Comparison of ENCODE assay signal across 16 cellular contexts in the genomic region with DNA sequence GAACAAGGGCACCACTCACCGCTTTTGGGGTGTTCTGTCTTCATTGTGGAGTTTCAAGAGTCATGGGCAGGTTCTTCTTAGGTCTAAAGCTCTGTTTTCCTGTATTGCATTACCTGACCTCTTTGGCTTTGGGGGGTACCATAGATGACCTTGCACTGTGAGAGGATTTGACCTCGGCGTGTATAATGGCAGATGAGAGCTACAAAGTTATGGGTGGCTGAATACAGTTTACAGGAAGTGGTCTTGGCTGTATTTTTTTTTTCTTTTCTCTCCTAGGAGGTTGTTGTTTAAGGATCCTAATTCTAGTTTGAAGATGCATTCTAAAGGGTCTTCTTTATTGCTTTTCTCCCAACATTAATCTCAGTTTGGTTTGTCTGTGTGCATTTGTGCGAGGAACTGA. TPM values are rescaled to one million over a fixed set of nuclear protein-coding genes. Genes with fewer than 3 reads are reported as not detected.
A peak's percentile ranks its signal among the peaks of the same experiment; 100 is the strongest.
DNase-seq lines count a peak whose midpoint lies in the region; ATAC-seq, FAIRE-seq and TF ChIP-seq lines count a peak whose summit lies in the region.
"Had no signal": no experiment of that assay in that cellular context is flagged by ENCODE, and none has a peak within 500 bp of the region (broad histone marks: within the 10 kb centered on the region; RNA-seq: fewer than 3 reads in every experiment).

No MANE protein-coding gene starts in this region.

- no peaks in the 10 kb centered on the region for H3K79me2 ChIP-seq in mammary epithelial cell (ENCODE audit: insufficient read depth, low read length)

- peak overlapping the region; percentile 79 for H3K27ac Mint-ChIP-seq in activated CD4-positive, alpha-beta T cell treated with anti-CD3 and anti-CD28 coated beads for 36 hours
- peak overlapping the region; percentile 50 for H3K27ac Mint-ChIP-seq in activated CD8-positive, alpha-beta T cell treated with anti-CD3 and anti-CD28 coated beads, Interleukin-2, amount 10 ng/mL, durations not matched to agents 7 days and 5 days
- peak overlapping the region; percentile 75 for H3K27ac Mint-ChIP-seq in memory B cell

- H3K4me3 Mint-ChIP-seq in activated CD4-positive, alpha-beta T cell treated with anti-CD3 and anti-CD28 coated beads for 36 hours: no peak overlapping the region
- no peak overlapping the region for H3K4me3 Mint-ChIP-seq in activated CD8-positive, alpha-beta T cell treated with anti-CD3 and anti-CD28 coated beads, Interleukin-2, amount 10 ng/mL, durations not matched to agents 7 days and 5 days
- H3K4me3 Mint-ChIP-seq in memory B cell: no peak overlapping the region

- TF ChIP-seq EP300 in esophagus muscularis mucosa (IDR thresholded peaks at IDR 0.05): no peak

- no peak for TF ChIP-seq POLR2A in esophagus muscularis mucosa (IDR thresholded peaks at IDR 0.05; ENCODE audit: low read depth)

- intact Hi-C loops in activated CD4-positive, alpha-beta T cell treated with anti-CD3 and anti-CD28 coated beads for 36 hours (cut with DNase I, micrococcal nuclease): loop anchor here in 1 of 2 experiments (1.0 to 2.0 kb wide), 3 partner anchors 56 to 177 kb away; no protein-coding TSS in a partner anchor
- intact Hi-C loops in esophagus muscularis mucosa (cut with DNase I) (no loop called here), mammary epithelial cell (cut with micrococcal nuclease) (loop anchor here (5.0 kb wide), 1 partner anchor 54 kb away; no protein-coding TSS in a partner anchor)

- H3K4me3 ChIP-seq in esophagus muscularis mucosa (no peak overlapping the region), mammary epithelial cell (replicated peaks in 1 of 3; ENCODE audit: insufficient read depth in 1 of 3, low read depth in 2 of 3, low read length in 3 of 3) (no peak overlapping the region)
- H3K4me3 ChIP-seq: breast epithelium, uterus had no signal

- dilution Hi-C loops in mammary epithelial cell (cut with HindIII; ENCODE audit: low sequenced_read_pairs): loop anchor here (5.0 kb wide), 1 partner anchor 66 kb away; no protein-coding TSS in a partner anchor

- POLR2A ChIA-PET in activated CD4-positive, alpha-beta T cell treated with anti-CD3 and anti-CD28 coated beads for 36 hours (lab: Charles Lee): interaction anchor here (1.0 kb wide), 1 partner anchor 87 kb away, joined by 4 read pairs; a partner anchor contains a TSS
- POLR2A ChIA-PET in activated CD8-positive, alpha-beta T cell treated with anti-CD3 and anti-CD28 coated beads, Interleukin-2, amount 10 ng/mL, durations not matched to agents 7 days and 5 days (lab: Charles Lee): no interaction called here

- H3K27me3 ChIP-seq in esophagus muscularis mucosa (no peaks in the 10 kb centered on the region), mammary epithelial cell (ENCODE audit: insufficient read depth, low read length) (no peaks in the 10 kb centered on the region)
- H3K27me3 ChIP-seq: breast epithelium, uterus had no signal

- H3K4me1 ChIP-seq in esophagus muscularis mucosa (no peaks in the 10 kb centered on the region), mammary epithelial cell (ENCODE audit: insufficient read depth, low read length) (no peaks in the 10 kb centered on the region)
- H3K4me1 ChIP-seq: breast epithelium, uterus had no signal

- 83% methylated on average over 4 of the region's 4 CpGs for WGBS in esophagus muscularis mucosa
- WGBS in mammary epithelial cell (ENCODE audit: low coverage, missing lambda C conversion rate): 82% methylated on average over 4 of the region's 4 CpGs

- H3K27me3 Mint-ChIP-seq in activated CD4-positive, alpha-beta T cell treated with anti-CD3 and anti-CD28 coated beads for 36 hours: peaks cover 3% of the 10 kb centered on the region
- H3K27me3 Mint-ChIP-seq in activated CD8-positive, alpha-beta T cell treated with anti-CD3 and anti-CD28 coated beads, Interleukin-2, amount 10 ng/mL, durations not matched to agents 7 days and 5 days (ENCODE audit: low read depth): peaks cover 4% of the 10 kb centered on the region
- H3K27me3 Mint-ChIP-seq in memory B cell: no peaks in the 10 kb centered on the region

- peak; percentile 67 for FAIRE-seq in GM18507 (lab: Jason Lieb, UNC)

- in situ Hi-C loops in mammary epithelial cell (cut with MboI; ENCODE audit: low sequenced_read_pairs in 2 of 2): no loop called here

- CTCF ChIA-PET in activated CD4-positive, alpha-beta T cell treated with anti-CD3 and anti-CD28 coated beads for 36 hours (lab: Charles Lee): interaction anchor here (0.6 to 0.8 kb wide), 2 partner anchors 84 to 138 kb away, joined by 4 read pairs; no protein-coding TSS in a partner anchor
- CTCF ChIA-PET in activated CD8-positive, alpha-beta T cell treated with anti-CD3 and anti-CD28 coated beads, Interleukin-2, amount 10 ng/mL, durations not matched to agents 7 days and 5 days (lab: Charles Lee): interaction anchor here (0.7 to 2.3 kb wide), 4 partner anchors 12 to 90 kb away, joined by 3 to 7 read pairs (median 4); a partner anchor contains a TSS
- CTCF ChIA-PET in mammary epithelial cell (lab: Charles Lee; ENCODE audit: low non-redundant PET): no interaction called here

- no peak overlapping the region for H3K4me2 ChIP-seq in mammary epithelial cell (ENCODE audit: insufficient read depth, low read depth, low read length)
- H3K4me2 ChIP-seq: SK-N-SH had no signal

- ATAC-seq in activated CD4-positive, alpha-beta T cell treated with anti-CD3 and anti-CD28 coated beads for 36 hours: no peak
- ATAC-seq in activated CD8-positive, alpha-beta T cell treated with anti-CD3 and anti-CD28 coated beads, Interleukin-2, amount 10 ng/mL, durations not matched to agents 7 days and 5 days: peak; percentile 15
- peak; percentile 36 for ATAC-seq in memory B cell (ENCODE audit: low read depth)

- H3K9me3 ChIP-seq in esophagus muscularis mucosa (no peaks in the 10 kb centered on the region), mammary epithelial cell (replicated peaks; ENCODE audit: insufficient read depth, low read length) (no peaks in the 10 kb centered on the region)
- H3K9me3 ChIP-seq: breast epithelium, SK-N-SH, uterus had no signal

- no peak overlapping the region for H3K27ac ChIP-seq in esophagus muscularis mucosa (replicated peaks in 1 of 4)
- H3K27ac ChIP-seq in mammary epithelial cell (ENCODE audit: insufficient read depth, low read depth, low read length): no peak overlapping the region
- H3K27ac ChIP-seq: 22Rv1, breast epithelium, uterus had no signal

- no peak for TF ChIP-seq CTCF in esophagus muscularis mucosa (IDR thresholded peaks at IDR 0.05)
- no peak for TF ChIP-seq CTCF in mammary epithelial cell (conservative IDR thresholded peaks at IDR 0.05 in 1 of 2, IDR thresholded peaks at IDR 0.05 in 1 of 2; ENCODE audit: extremely low read depth in 1 of 2, insufficient read depth in 1 of 2, low read depth in 1 of 2, low read length in 2 of 2)

- H3K36me3 Mint-ChIP-seq in activated CD4-positive, alpha-beta T cell treated with anti-CD3 and anti-CD28 coated beads for 36 hours (ENCODE audit: low read depth): peaks cover 3% of the 10 kb centered on the region
- H3K36me3 Mint-ChIP-seq in activated CD8-positive, alpha-beta T cell treated with anti-CD3 and anti-CD28 coated beads, Interleukin-2, amount 10 ng/mL, durations not matched to agents 7 days and 5 days (ENCODE audit: low read depth): peaks cover 9% of the 10 kb centered on the region
- H3K36me3 Mint-ChIP-seq in memory B cell: peaks cover under 1% of the 10 kb centered on the region

- DNase-seq in activated CD4-positive, alpha-beta T cell treated with anti-CD3 and anti-CD28 coated beads for 36 hours: no peak
- DNase-seq in activated CD4-positive, alpha-beta T cell treated with anti-CD3 and anti-CD28 coated beads for 4 hours: no peak
- no peak for DNase-seq in GM18507 (ENCODE audit: extremely low spot score, insufficient read length, low read depth)
- DNase-seq in activated CD8-positive, alpha-beta T cell treated with anti-CD3 and anti-CD28 coated beads, Interleukin-2, amount 10 ng/mL, durations not matched to agents 7 days and 5 days: peak; percentile 19
- DNase-seq in memory B cell (ENCODE audit: low spot score in 2 of 2): no peak
- no peak for DNase-seq in esophagus muscularis mucosa (ENCODE audit: extremely low spot score)
- no peak for DNase-seq in NCI-H1417 (lab: John Stamatoyannopoulos, UW)
- DNase-seq in mammary epithelial cell: no peak
- DNase-seq: NCI-H1417 treated with DMSO at 0.1 percent for 48 hours, NCI-H2107, nucleus accumbens, SK-N-SH, uterus had no signal

- BruUV-seq in mammary epithelial cell (replicated peaks; lab: Mats Ljungman, UMichigan): no TSS peak

- H3K4me1 Mint-ChIP-seq in activated CD4-positive, alpha-beta T cell treated with anti-CD3 and anti-CD28 coated beads for 36 hours: peaks cover 24% of the 10 kb centered on the region
- peaks cover 22% of the 10 kb centered on the region for H3K4me1 Mint-ChIP-seq in activated CD8-positive, alpha-beta T cell treated with anti-CD3 and anti-CD28 coated beads, Interleukin-2, amount 10 ng/mL, durations not matched to agents 7 days and 5 days (ENCODE audit: low read depth)
- peaks cover 16% of the 10 kb centered on the region for H3K4me1 Mint-ChIP-seq in memory B cell

- H3K36me3 ChIP-seq in esophagus muscularis mucosa (no peaks in the 10 kb centered on the region), mammary epithelial cell (ENCODE audit: insufficient read depth, low read length) (no peaks in the 10 kb centered on the region)
- H3K36me3 ChIP-seq: breast epithelium, uterus had no signal

- no peak overlapping the region for H3K9ac ChIP-seq in mammary epithelial cell (ENCODE audit: insufficient read depth, low read length)
- H3K9ac ChIP-seq: SK-N-SH had no signal

- H4K20me1 ChIP-seq in mammary epithelial cell (ENCODE audit: insufficient read depth, low read length): no peaks in the 10 kb centered on the region

- H3K9me3 Mint-ChIP-seq in activated CD4-positive, alpha-beta T cell treated with anti-CD3 and anti-CD28 coated beads for 36 hours (ENCODE audit: low read depth): peaks cover 23% of the 10 kb centered on the region
- H3K9me3 Mint-ChIP-seq in activated CD8-positive, alpha-beta T cell treated with anti-CD3 and anti-CD28 coated beads, Interleukin-2, amount 10 ng/mL, durations not matched to agents 7 days and 5 days (ENCODE audit: insufficient read depth): peaks cover 21% of the 10 kb centered on the region
- peaks cover 3% of the 10 kb centered on the region for H3K9me3 Mint-ChIP-seq in memory B cell

- H2AFZ ChIP-seq in mammary epithelial cell (ENCODE audit: low read depth, low read length): no peak overlapping the region

RNA-seq across cellular contexts. Expression of a gene that starts 11.5 kb away (rescaled TPM):
- 1 to 10 TPM in 1 of 2 experiments, under 1 TPM in 1; 0.94 to 1.0 TPM for total RNA-seq in activated CD4-positive, alpha-beta T cell treated with anti-CD3 and anti-CD28 coated beads for 36 hours
- total RNA-seq in activated CD8-positive, alpha-beta T cell treated with anti-CD3 and anti-CD28 coated beads, Interleukin-2, amount 10 ng/mL, durations not matched to agents 7 days and 5 days: under 1 TPM; 0.34 TPM
- 1 to 10 TPM in 1 of 4 donors, not detected in 3; 2.7 TPM for total RNA-seq in esophagus muscularis mucosa
- total RNA-seq in mammary epithelial cell: not detected
- not detected for polyA plus RNA-seq in mammary epithelial cell
- polyA minus RNA-seq in mammary epithelial cell: not detected
- polyA plus RNA-seq: BJ had no signal

RNA-seq across cellular contexts. Expression of a gene that starts 20.9 kb away (rescaled TPM):
- under 1 TPM; 0.76 to 0.89 TPM for total RNA-seq in activated CD4-positive, alpha-beta T cell treated with anti-CD3 and anti-CD28 coated beads for 36 hours
- total RNA-seq in activated CD8-positive, alpha-beta T cell treated with anti-CD3 and anti-CD28 coated beads, Interleukin-2, amount 10 ng/mL, durations not matched to agents 7 days and 5 days: under 1 TPM; 0.31 to 0.45 TPM
- total RNA-seq in esophagus muscularis mucosa (1 to 10 TPM in 2 of 4 donors, not detected in 2; 1.5 to 5.4 TPM), mammary epithelial cell (not detected)
- polyA plus RNA-seq in mammary epithelial cell: not detected
- not detected for polyA minus RNA-seq in mammary epithelial cell
- polyA plus RNA-seq: BJ had no signal

RNA-seq across cellular contexts. Expression of a gene that starts 53.7 kb away (rescaled TPM):
- 10 to 100 TPM; 18.2 to 34.1 TPM for total RNA-seq in activated CD4-positive, alpha-beta T cell treated with anti-CD3 and anti-CD28 coated beads for 36 hours
- 10 to 100 TPM; 26.3 to 28.0 TPM for total RNA-seq in activated CD8-positive, alpha-beta T cell treated with anti-CD3 and anti-CD28 coated beads, Interleukin-2, amount 10 ng/mL, durations not matched to agents 7 days and 5 days
- total RNA-seq in esophagus muscularis mucosa: 10 to 100 TPM; 10.9 to 16.3 (median 11.9) TPM
- total RNA-seq in mammary epithelial cell: 10 to 100 TPM; 13.8 to 27.2 TPM
- polyA plus RNA-seq in mammary epithelial cell: 8.2 TPM
- polyA minus RNA-seq in mammary epithelial cell: 2.3 TPM
